ENCODE assay signal across 7 cellular contexts in the genomic region with DNA sequence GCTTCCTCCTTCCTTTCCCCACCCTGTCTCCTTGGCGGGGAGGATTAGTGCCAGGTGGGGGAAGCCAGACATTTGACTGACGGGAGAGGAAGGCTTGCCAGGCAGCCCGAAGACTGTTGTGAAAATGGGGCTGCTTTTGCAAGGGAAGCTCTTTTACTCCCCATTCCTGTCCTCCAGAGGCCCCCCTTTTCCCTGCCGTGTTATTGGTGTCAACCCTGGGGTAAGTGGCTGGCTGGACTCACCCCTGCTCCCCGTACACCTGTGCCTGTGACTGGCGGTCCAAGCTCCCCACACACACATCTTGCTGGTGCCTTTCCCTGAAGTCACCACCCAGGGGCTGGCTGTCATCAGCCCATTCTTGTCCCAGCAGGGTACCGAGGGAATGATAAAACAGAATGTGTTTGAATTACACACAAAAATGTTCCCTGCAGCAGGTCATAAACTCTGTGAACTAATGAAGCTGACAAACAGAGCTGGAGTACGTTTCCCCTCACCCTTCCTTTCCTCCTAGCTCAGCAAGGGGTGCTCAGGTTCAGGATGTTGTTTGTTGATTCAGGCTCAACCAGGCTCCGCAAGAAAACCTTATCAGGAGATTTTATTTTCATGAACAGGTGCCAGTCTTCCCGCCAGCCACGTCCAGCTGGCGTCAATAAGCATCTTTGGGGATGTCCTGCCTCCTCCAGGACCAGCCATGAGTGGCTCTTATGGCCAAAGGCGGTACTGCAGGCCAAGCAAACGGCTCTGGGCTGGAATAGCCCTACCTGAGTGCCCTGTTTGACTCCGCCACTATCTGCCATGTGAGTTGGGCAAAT. TPM values are rescaled to one million over a fixed set of nuclear protein-coding genes. Genes with fewer than 3 reads are reported as not detected.
DNase-seq lines count a peak whose midpoint lies in the region; ATAC-seq and TF ChIP-seq lines count a peak whose summit lies in the region.
"Had no signal": no experiment of that assay in that cellular context is flagged by ENCODE, and none has a peak within 500 bp of the region (broad histone marks: within the 10 kb centered on the region; RNA-seq: fewer than 3 reads in every experiment).

No MANE protein-coding gene starts in this region.

- no peak for ATAC-seq in HG03159 (IDR thresholded peaks at IDR 0.05; ENCODE audit: unreplicated experiment)

- WGBS in transverse colon (ENCODE audit: low coverage in 1 of 2), 2 donors, result 50 to 80% methylated on average over 3 to 15 of the region's 15 CpGs

- in situ Hi-C loops in transverse colon (cut with MboI; ENCODE audit: low pct_ligation_motif_present in 1 of 4, low pct_unique_long_range_greater_than_20kb in 1 of 4, low sequenced_read_pairs in 3 of 4), result no loop called here

- TF ChIP-seq EP300 in transverse colon (IDR thresholded peaks at IDR 0.05; ENCODE audit: low read depth), result no peak

- no peaks in the 10 kb centered on the region for H3K27me3 ChIP-seq in transverse colon

- intact Hi-C loops in transverse colon (cut with DNase I; ENCODE audit: low total_unique reads), result no loop called here

- TF ChIP-seq POLR2A in erythroblast (IDR thresholded peaks at IDR 0.05; ENCODE audit: low read length) (no peak), transverse colon (IDR thresholded peaks at IDR 0.05) (no peak)

- TF ChIP-seq CTCF in transverse colon (IDR thresholded peaks at IDR 0.05), result peak; percentile 71 to 88 (median 84)

- H3K9me3 ChIP-seq in transverse colon, result no peaks in the 10 kb centered on the region

- DNase-seq in activated CD4-positive, alpha-beta T cell treated with anti-CD3 and anti-CD28 coated beads for 48 hours, result peak; percentile 57
- no peak for DNase-seq in activated CD4-positive, alpha-beta T cell treated with anti-CD3 and anti-CD28 coated beads for 1 hour
- DNase-seq in NCI-H748 (lab: John Stamatoyannopoulos, UW; ENCODE audit: unreplicated experiment) (peak; percentile 87), erythroblast (lab: John Stamatoyannopoulos, UW) (peak; percentile 44 to 60), transverse colon (peak; percentile 77)

- no peaks in the 10 kb centered on the region for H3K36me3 ChIP-seq in transverse colon

- peaks cover 6 to 14% (median 10%) of the 10 kb centered on the region in 4 donors for H3K4me1 ChIP-seq in transverse colon

- H3K27ac ChIP-seq in transverse colon, result no peak overlapping the region
- H3K27ac ChIP-seq: epithelial cell of prostate had no signal

- H3K4me3 ChIP-seq in transverse colon, result no peak overlapping the region

RNA-seq across cellular contexts. Expression of gene ARMC7, which starts 4.3 kb away (rescaled TPM):
- total RNA-seq in transverse colon, result 10 to 100 TPM in 3 of 4 donors, 1 to 10 TPM in 1; 8.2 to 41.1 (median 21.4) TPM

RNA-seq across cellular contexts. Expression of gene SLC16A5, which starts 17.7 kb away (rescaled TPM):
- 10 to 100 TPM; 65.9 to 94.6 (median 79.5) TPM for total RNA-seq in transverse colon

RNA-seq across cellular contexts. Expression of gene NT5C, which starts 26.1 kb away (rescaled TPM):
- 100 to 1,000 TPM; 162 to 247 (median 208) TPM for total RNA-seq in transverse colon

RNA-seq across cellular contexts. Expression of gene JPT1, which starts 48.8 kb away (rescaled TPM):
- total RNA-seq in transverse colon, result 100 to 1,000 TPM in 3 of 4 donors, 10 to 100 TPM in 1; 61.7 to 293 (median 219) TPM

RNA-seq across cellular contexts. Expression of gene KCTD2, which starts 58.5 kb away (rescaled TPM):
- 10 to 100 TPM; 14.5 to 24.7 (median 19.7) TPM for total RNA-seq in transverse colon
